In the genomic region with DNA sequence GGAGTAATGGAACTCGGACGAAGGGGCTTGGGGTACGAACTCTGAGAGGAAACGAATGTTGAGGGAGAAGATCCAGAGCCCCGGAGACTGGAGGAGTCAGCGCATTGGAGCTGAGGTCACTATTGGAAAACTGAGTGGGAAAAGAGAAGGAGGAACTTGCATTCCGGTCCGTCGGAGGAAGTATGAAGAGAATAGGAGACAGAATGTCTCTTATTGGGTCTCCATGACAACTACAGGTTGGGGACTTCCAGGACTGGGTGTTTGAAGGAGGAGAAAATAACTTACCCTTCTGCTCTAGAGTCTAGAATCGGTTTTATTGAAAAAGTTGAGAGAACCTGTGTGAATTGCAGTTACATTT, we compare ENCODE assay signal across 8 cellular contexts. TPM values are rescaled to one million over a fixed set of nuclear protein-coding genes. Genes with fewer than 3 reads are reported as not detected.
DNase-seq lines count a peak whose midpoint lies in the region; ATAC-seq and TF ChIP-seq lines count a peak whose summit lies in the region.

No MANE protein-coding gene starts in this region.

- H3K4me3 Mint-ChIP-seq in activated naive CD4-positive, alpha-beta T cell treated with anti-CD3 and anti-CD28 coated beads, Interleukin-2, amount 50 U/mL, for 24 hours = peak overlapping the region; percentile 93

- H3K4me1 ChIP-seq in Peyer's patch = peaks cover 0 to 11% (median 9%) of the 10 kb centered on the region in 4 donors
- H3K4me1 ChIP-seq in mucosa of rectum (ENCODE audit: control insufficient read depth in 2 of 2, insufficient read depth in 2 of 2, low read length in 2 of 2) = peaks cover 10 to 12% of the 10 kb centered on the region in 2 donors

- TF ChIP-seq POLR2A in Peyer's patch (IDR thresholded peaks at IDR 0.05) = no peak

- no peaks in the 10 kb centered on the region for H3K9me3 Mint-ChIP-seq in activated naive CD4-positive, alpha-beta T cell treated with anti-CD3 and anti-CD28 coated beads, Interleukin-2, amount 50 U/mL, for 24 hours

- H3K36me3 ChIP-seq in Peyer's patch = peaks cover 0 to 35% (median 0%) of the 10 kb centered on the region in 3 donors
- H3K36me3 ChIP-seq in mucosa of rectum (ENCODE audit: control insufficient read depth in 2 of 2, insufficient read depth in 2 of 2, low read length in 2 of 2) = peaks cover 9 to 24% of the 10 kb centered on the region in 2 donors

- peaks cover 46% of the 10 kb centered on the region for H3K4me1 Mint-ChIP-seq in activated naive CD4-positive, alpha-beta T cell treated with anti-CD3 and anti-CD28 coated beads, Interleukin-2, amount 50 U/mL, for 24 hours

- no peak for DNase-seq in activated naive CD4-positive, alpha-beta T cell treated with anti-CD3 and anti-CD28 coated beads, Interleukin-2, amount 50 U/mL, for 16 hours
- DNase-seq in Peyer's patch (no peak), amniotic stem cell (lab: John Stamatoyannopoulos, UW) (no peak)
- peak; percentile 26 for DNase-seq in effector CD8-positive, alpha-beta T cell (lab: John Stamatoyannopoulos, UW)
- no peak for DNase-seq in stimulated activated CD8-positive, alpha-beta memory T cell treated with anti-CD3 and anti-CD28 coated beads, Interleukin-4, amount 100 ng/mL, for 48 hours

- H3K4me3 ChIP-seq in Peyer's patch (peak overlapping the region; percentile 76 to 99 (median 93)), mucosa of rectum (ENCODE audit: low read length in 2 of 2) (peak overlapping the region; percentile 97 to 99)

- H3K27ac Mint-ChIP-seq in activated naive CD4-positive, alpha-beta T cell treated with anti-CD3 and anti-CD28 coated beads, Interleukin-2, amount 50 U/mL, for 24 hours = peak overlapping the region; percentile 95

- TF ChIP-seq CTCF in Peyer's patch (IDR thresholded peaks at IDR 0.05) = no peak

- H3K36me3 Mint-ChIP-seq in activated naive CD4-positive, alpha-beta T cell treated with anti-CD3 and anti-CD28 coated beads, Interleukin-2, amount 50 U/mL, for 24 hours = peaks cover 8% of the 10 kb centered on the region

- H3K9me3 ChIP-seq in Peyer's patch = no peaks in the 10 kb centered on the region
- no peaks in the 10 kb centered on the region for H3K9me3 ChIP-seq in mucosa of rectum (ENCODE audit: control insufficient read depth in 2 of 2, low read length in 2 of 2)

- no peak for ATAC-seq in GM19328 (IDR thresholded peaks at IDR 0.05; ENCODE audit: unreplicated experiment)

- H3K27ac ChIP-seq in Peyer's patch = peak overlapping the region; percentile 86 to 94 (median 90)
- peak overlapping the region; percentile 87 to 89 for H3K27ac ChIP-seq in mucosa of rectum (ENCODE audit: low read depth in 2 of 2, low read length in 2 of 2)

- peak overlapping the region; percentile 99 to 100 for H3K9ac ChIP-seq in mucosa of rectum (ENCODE audit: low read depth in 1 of 2, low read length in 2 of 2)

- H3K27me3 ChIP-seq in Peyer's patch (no peaks in the 10 kb centered on the region), mucosa of rectum (ENCODE audit: control insufficient read depth in 2 of 2, insufficient read depth in 2 of 2, low read length in 2 of 2) (no peaks in the 10 kb centered on the region)

- H3K27me3 Mint-ChIP-seq in activated naive CD4-positive, alpha-beta T cell treated with anti-CD3 and anti-CD28 coated beads, Interleukin-2, amount 50 U/mL, for 24 hours = no peaks in the 10 kb centered on the region

RNA-seq across cellular contexts. Expression of a gene that starts 0.5 kb away (rescaled TPM):
- total RNA-seq in Peyer's patch = 10 to 100 TPM; 28.9 to 55.4 (median 45.9) TPM
